ENCODE assay signal across 8 cellular contexts in the genomic region with DNA sequence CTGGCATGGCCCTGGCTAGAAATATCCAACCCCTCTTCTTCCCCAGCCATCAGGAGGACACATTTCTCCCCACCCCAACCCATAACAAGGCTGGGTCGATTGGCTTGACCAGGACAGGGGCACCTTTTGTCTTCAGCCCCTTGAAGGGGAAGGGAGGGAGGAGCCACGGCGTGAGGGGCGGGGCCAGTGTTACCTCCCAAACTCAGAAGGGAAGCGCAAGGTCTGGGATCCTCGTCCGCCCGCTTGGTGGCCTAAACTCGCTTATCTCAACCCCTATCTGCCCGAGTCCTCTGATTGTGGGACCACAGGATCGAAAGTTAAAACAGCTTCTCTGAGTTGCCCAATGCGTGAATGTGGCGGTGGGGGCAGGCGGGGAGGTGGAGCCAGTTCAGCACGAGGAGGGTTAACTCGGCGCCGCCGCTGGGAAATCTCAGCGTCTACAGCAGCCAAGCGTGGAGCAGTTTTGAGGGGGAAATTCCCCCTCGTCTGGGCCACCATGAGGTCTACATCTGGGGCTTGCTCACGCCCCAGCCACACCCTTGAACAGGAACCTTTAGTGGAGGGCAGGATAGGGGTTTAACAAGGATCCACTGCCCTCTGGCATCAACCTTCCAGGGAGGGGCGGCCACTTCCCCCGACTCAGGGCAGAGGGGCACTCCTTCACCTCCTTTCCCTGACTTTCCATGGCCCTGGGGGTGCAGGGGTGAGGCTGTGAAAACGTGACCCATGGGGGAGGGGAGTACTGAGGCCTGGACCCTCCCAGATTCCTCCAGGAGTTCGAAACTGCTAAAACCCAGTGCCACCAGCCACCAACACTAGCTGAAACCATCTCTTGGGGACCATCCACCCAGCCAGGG. TPM values are rescaled to one million over a fixed set of nuclear protein-coding genes. Genes with fewer than 3 reads are reported as not detected.
DNase-seq lines count a peak whose midpoint lies in the region; ATAC-seq and TF ChIP-seq lines count a peak whose summit lies in the region.

No MANE protein-coding gene starts in this region.

- POLR2A ChIA-PET in activated CD4-positive, alpha-beta memory T cell treated with anti-CD3 and anti-CD28 coated beads, Interleukin-2, amount 10 ng/mL, durations not matched to agents 7 days and 5 days (lab: Charles Lee) = interaction anchor here (0.6 to 8.0 kb wide), 20 partner anchors 9 to 482 kb away, joined by 3 to 247 read pairs (median 14); partner anchors contain the start of genes LRP1, NAB2, NACA and NEMP1

- no peaks in the 10 kb centered on the region for H3K27me3 Mint-ChIP-seq in activated CD4-positive, alpha-beta memory T cell treated with anti-CD3 and anti-CD28 coated beads, Interleukin-2, amount 10 ng/mL, durations not matched to agents 7 days and 5 days
- peaks cover 18% of the 10 kb centered on the region for H3K27me3 Mint-ChIP-seq in endothelial cell (ENCODE audit: unreplicated experiment)

- CTCF ChIA-PET in activated CD4-positive, alpha-beta memory T cell treated with anti-CD3 and anti-CD28 coated beads, Interleukin-2, amount 10 ng/mL, durations not matched to agents 7 days and 5 days (lab: Charles Lee) = interaction anchor here (0.6 to 6.1 kb wide), 12 partner anchors 13 to 474 kb away, joined by 3 to 230 read pairs (median 32); partner anchors contain the start of genes LRP1, NAB2 and NEMP1

- H3K4me1 ChIP-seq in muscle layer of colon (ENCODE audit: insufficient read depth, low read length) = peaks cover 34% of the 10 kb centered on the region

- H3K4me1 Mint-ChIP-seq in activated CD4-positive, alpha-beta memory T cell treated with anti-CD3 and anti-CD28 coated beads, Interleukin-2, amount 10 ng/mL, durations not matched to agents 7 days and 5 days = peaks cover 42% of the 10 kb centered on the region
- H3K4me1 Mint-ChIP-seq in endothelial cell (ENCODE audit: unreplicated experiment) = peaks cover 32% of the 10 kb centered on the region

- H3K27me3 ChIP-seq in muscle layer of colon (ENCODE audit: control insufficient read depth in 1 of 2, insufficient read depth in 2 of 2, low read length in 2 of 2) (no peaks in the 10 kb centered on the region), WERI-Rb-1 (ENCODE audit: insufficient read depth, low read depth, severe bottlenecking) (no peaks in the 10 kb centered on the region)

- TF ChIP-seq CTCF in endothelial cell (IDR thresholded peaks at IDR 0.05; ENCODE audit: unreplicated experiment) (no peak), WERI-Rb-1 (IDR thresholded peaks at IDR 0.05; ENCODE audit: low read depth, low read length) (no peak)

- H3K27ac ChIP-seq in muscle layer of colon (ENCODE audit: low read depth, low read length) = peak overlapping the region; percentile 89
- H3K27ac ChIP-seq in WERI-Rb-1 = no peak overlapping the region

- no peaks in the 10 kb centered on the region for H3K9me3 Mint-ChIP-seq in activated CD4-positive, alpha-beta memory T cell treated with anti-CD3 and anti-CD28 coated beads, Interleukin-2, amount 10 ng/mL, durations not matched to agents 7 days and 5 days
- H3K9me3 Mint-ChIP-seq in endothelial cell (ENCODE audit: unreplicated experiment) = no peaks in the 10 kb centered on the region

- H3K4me3 ChIP-seq in muscle layer of colon (ENCODE audit: low read depth in 1 of 2, low read length in 2 of 2) (peak overlapping the region; percentile 70 to 82), WERI-Rb-1 (ENCODE audit: low read depth, low read length) (no peak overlapping the region)

- H3K36me3 ChIP-seq in muscle layer of colon (ENCODE audit: insufficient read depth, low read length) = peaks cover 29% of the 10 kb centered on the region
- no peaks in the 10 kb centered on the region for H3K36me3 ChIP-seq in WERI-Rb-1

- peak overlapping the region; percentile 92 for H3K9ac ChIP-seq in muscle layer of colon (ENCODE audit: low read length)

- H3K27ac Mint-ChIP-seq in activated CD4-positive, alpha-beta memory T cell treated with anti-CD3 and anti-CD28 coated beads, Interleukin-2, amount 10 ng/mL, durations not matched to agents 7 days and 5 days = peak overlapping the region; percentile 92
- H3K27ac Mint-ChIP-seq in endothelial cell (ENCODE audit: unreplicated experiment) = peak overlapping the region; percentile 95

- peak; percentile 40 for ATAC-seq in GM21619 (IDR thresholded peaks at IDR 0.05; ENCODE audit: unreplicated experiment)
- peak; percentile 48 for ATAC-seq in stimulated activated naive CD8-positive, alpha-beta T cell treated with anti-CD3 and anti-CD28 coated beads, Interleukin-15, Interleukin-2, amounts not matched to agents 100 U/mL and 50 U/mL, for 24 hours

- H3K4me3 Mint-ChIP-seq in activated CD4-positive, alpha-beta memory T cell treated with anti-CD3 and anti-CD28 coated beads, Interleukin-2, amount 10 ng/mL, durations not matched to agents 7 days and 5 days = peak overlapping the region; percentile 92
- H3K4me3 Mint-ChIP-seq in endothelial cell (ENCODE audit: unreplicated experiment) = peak overlapping the region; percentile 99

- no peaks in the 10 kb centered on the region for H3K9me3 ChIP-seq in muscle layer of colon (ENCODE audit: low read length)
- H3K9me3 ChIP-seq in WERI-Rb-1 (ENCODE audit: severe bottlenecking) = no peaks in the 10 kb centered on the region

- peaks cover 24% of the 10 kb centered on the region for H3K36me3 Mint-ChIP-seq in activated CD4-positive, alpha-beta memory T cell treated with anti-CD3 and anti-CD28 coated beads, Interleukin-2, amount 10 ng/mL, durations not matched to agents 7 days and 5 days (ENCODE audit: low read depth)
- peaks cover 26% of the 10 kb centered on the region for H3K36me3 Mint-ChIP-seq in endothelial cell (ENCODE audit: low read depth, unreplicated experiment)

- DNase-seq in DMS153 (lab: John Stamatoyannopoulos, UW) (peak; percentile 20), MV-4-11 (lab: John Stamatoyannopoulos, UW) (peak; percentile 92), endothelial cell (ENCODE audit: low spot score) (peak; percentile 61), WERI-Rb-1 (no peak)
- DNase-seq in activated CD4-positive, alpha-beta memory T cell treated with anti-CD3 and anti-CD28 coated beads, Interleukin-2, amount 10 ng/mL, durations not matched to agents 7 days and 5 days = peak; percentile 82
- DNase-seq in stimulated activated naive CD8-positive, alpha-beta T cell treated with anti-CD3 and anti-CD28 coated beads, Interleukin-15, Interleukin-2, amounts not matched to agents 100 U/mL and 50 U/mL, for 24 hours = peak; percentile 85

RNA-seq across cellular contexts. Expression of gene STAT6, which starts 0.7 kb away (rescaled TPM):
- total RNA-seq in activated CD4-positive, alpha-beta memory T cell treated with anti-CD3 and anti-CD28 coated beads, Interleukin-2, amount 10 ng/mL, durations not matched to agents 7 days and 5 days = 100 to 1,000 TPM; 127 to 128 TPM
- 139 TPM for total RNA-seq in endothelial cell (ENCODE audit: unreplicated experiment)

RNA-seq across cellular contexts. Expression of gene LRP1, which starts 17.9 kb away (rescaled TPM):
- total RNA-seq in activated CD4-positive, alpha-beta memory T cell treated with anti-CD3 and anti-CD28 coated beads, Interleukin-2, amount 10 ng/mL, durations not matched to agents 7 days and 5 days = under 1 TPM; 0.60 to 0.86 TPM
- 24.7 TPM for total RNA-seq in endothelial cell (ENCODE audit: unreplicated experiment)

RNA-seq across cellular contexts. Expression of gene NAB2, which starts 21.5 kb away (rescaled TPM):
- 1 to 10 TPM; 8.7 to 9.6 TPM for total RNA-seq in activated CD4-positive, alpha-beta memory T cell treated with anti-CD3 and anti-CD28 coated beads, Interleukin-2, amount 10 ng/mL, durations not matched to agents 7 days and 5 days
- 14.0 TPM for total RNA-seq in endothelial cell (ENCODE audit: unreplicated experiment)

RNA-seq across cellular contexts. Expression of gene NEMP1, which starts 31.8 kb away (rescaled TPM):
- total RNA-seq in activated CD4-positive, alpha-beta memory T cell treated with anti-CD3 and anti-CD28 coated beads, Interleukin-2, amount 10 ng/mL, durations not matched to agents 7 days and 5 days = 10 to 100 TPM; 51.7 to 59.2 TPM
- total RNA-seq in endothelial cell (ENCODE audit: unreplicated experiment) = 17.6 TPM

RNA-seq across cellular contexts. Expression of gene LRP1-AS, which starts 37.0 kb away (rescaled TPM):
- total RNA-seq in activated CD4-positive, alpha-beta memory T cell treated with anti-CD3 and anti-CD28 coated beads, Interleukin-2, amount 10 ng/mL, durations not matched to agents 7 days and 5 days = not detected
- 0.46 TPM for total RNA-seq in endothelial cell (ENCODE audit: unreplicated experiment)

Comparison
In these comparisons a context has a peak if more than half of its experiments do, and no peak if none do; other contexts are left out.
1. RNA of gene LRP1, which starts 17.9 kb away (total RNA-seq): 24.7 TPM in endothelial cell (single experiment); 0.60 to 0.86 TPM in activated CD4-positive, alpha-beta memory T cell treated with anti-CD3 and anti-CD28 coated beads, Interleukin-2, amount 10 ng/mL, durations not matched to agents 7 days and 5 days; every median in the first group is over 10 times any median in the second.